In the genomic region with DNA sequence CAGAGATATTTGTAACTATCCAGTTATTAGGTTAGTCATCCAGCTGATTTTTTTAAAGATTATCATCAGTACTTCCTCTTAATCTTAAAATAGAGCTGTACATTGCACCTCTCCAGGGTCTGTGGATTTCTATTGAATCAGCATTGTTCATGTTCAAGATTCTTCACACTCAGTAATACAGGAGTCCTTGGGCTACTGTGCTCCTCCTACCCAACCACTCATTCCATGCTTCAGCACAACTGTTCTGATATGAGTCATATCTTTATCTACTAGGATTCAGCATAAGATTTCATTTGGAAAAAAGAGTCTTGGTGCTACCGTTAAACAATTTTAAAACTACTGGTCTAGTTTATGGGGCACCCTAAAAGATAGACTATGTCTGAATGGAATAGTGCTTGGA, we compare ENCODE assay signal across 21 cellular contexts.
A peak's percentile ranks its signal among the peaks of the same experiment; 100 is the strongest.
DNase-seq lines count a peak whose midpoint lies in the region; ATAC-seq, FAIRE-seq and TF ChIP-seq lines count a peak whose summit lies in the region.
"Had no signal": no experiment of that assay in that cellular context is flagged by ENCODE, and none has a peak within 500 bp of the region (broad histone marks: within the 10 kb centered on the region; RNA-seq: fewer than 3 reads in every experiment).

No MANE protein-coding gene starts in this region.

- no peaks in the 10 kb centered on the region for H3K9me3 ChIP-seq in AG04450 (ENCODE audit: control insufficient read depth, insufficient read depth, low read length)
- H3K9me3 ChIP-seq: ascending aorta, transverse colon had no signal

- H3K27ac ChIP-seq in AG04450 (ENCODE audit: low read depth, low read length): no peak overlapping the region
- H3K27ac ChIP-seq: ascending aorta, KMS-11, transverse colon had no signal

- CTCF ChIA-PET in AG04450 (lab: Charles Lee): no interaction called here

- H3K4me3 ChIP-seq in AG04450 (ENCODE audit: low read depth, low read length) (no peak overlapping the region), kidney epithelial cell (ENCODE audit: low read depth, low read length) (no peak overlapping the region)
- H3K4me3 ChIP-seq: ascending aorta; BLaER1 treated with 17β-estradiol and CSF1 and Interleukin-3, amounts not matched to agents 10 nM and 100 nM; transverse colon had no signal

- FAIRE-seq in H54 (lab: Jason Lieb, UNC): peak; percentile 99
- FAIRE-seq: GM12892 had no signal

- H3K36me3 ChIP-seq in kidney epithelial cell (ENCODE audit: control insufficient read depth, insufficient read depth, low read length): no peaks in the 10 kb centered on the region
- H3K36me3 ChIP-seq: ascending aorta; BLaER1 treated with 17β-estradiol and CSF1 and Interleukin-3, amounts not matched to agents 10 nM and 100 nM; transverse colon had no signal

- DNase-seq in AG04450 (ENCODE audit: low read depth, low spot score): peak; percentile 16
- DNase-seq in H54 (ENCODE audit: insufficient read length, low spot score): peak; percentile 35
- DNase-seq in amniotic stem cell (lab: John Stamatoyannopoulos, UW): peak; percentile 4
- DNase-seq in kidney epithelial cell (ENCODE audit: low read depth): peak; percentile 28
- no peak for DNase-seq in NCI-H2081 treated with DMSO at 0.1 percent for 48 hours (lab: John Stamatoyannopoulos, UW)
- DNase-seq in NCI-H1417 treated with DMSO at 0.1 percent for 48 hours (lab: John Stamatoyannopoulos, UW): no peak
- no peak for DNase-seq in NCI-H1436 treated with DMSO at 0.1 percent for 48 hours (lab: John Stamatoyannopoulos, UW)
- DNase-seq: activated CD4-positive, alpha-beta memory T cell treated with anti-CD3 and anti-CD28 coated beads for 36 hours; effector CD8-positive, alpha-beta T cell; left cardiac atrium; NCI-H1930; NCI-H82; SHP77 treated with DMSO at 0.1 percent for 48 hours; stimulated activated CD4-positive, alpha-beta T cell treated with anti-CD3 and anti-CD28 coated beads, Interleukin-2, amount 100 ng/mL, for 24 hours; T1000; transverse colon had no signal

- H3K27me3 ChIP-seq in AG04450 (ENCODE audit: control insufficient read depth, insufficient read depth, low read length): no peaks in the 10 kb centered on the region
- no peaks in the 10 kb centered on the region for H3K27me3 ChIP-seq in kidney epithelial cell (ENCODE audit: control insufficient read depth, insufficient read depth, low read length)
- H3K27me3 ChIP-seq: ascending aorta; BLaER1 treated with 17β-estradiol and CSF1 and Interleukin-3, amounts not matched to agents 10 nM and 100 nM; transverse colon had no signal

- no peak for ATAC-seq in HG02571 (IDR thresholded peaks at IDR 0.05; ENCODE audit: unreplicated experiment)

- no peak for TF ChIP-seq CTCF in AG04450 (IDR thresholded peaks at IDR 0.05; ENCODE audit: low read depth, low read length)
- TF ChIP-seq CTCF in kidney epithelial cell (IDR thresholded peaks at IDR 0.05; ENCODE audit: insufficient read depth, low read length, poor library complexity, severe bottlenecking): no peak

- POLR2A ChIA-PET in AG04450 (lab: Yijun Ruan, JAX): no interaction called here

- TF ChIP-seq POLR2A in H54 (IDR thresholded peaks at IDR 0.05; ENCODE audit: low read depth, low read length): no peak

Comparison
In these comparisons a context has a peak if more than half of its experiments do, and no peak if none do; other contexts are left out.
1. DNase-seq: peak in AG04450 (single experiment), H54 (single experiment), amniotic stem cell (single experiment) and kidney epithelial cell (single experiment); none in NCI-H2081 treated with DMSO at 0.1 percent for 48 hours (single experiment), NCI-H1417 treated with DMSO at 0.1 percent for 48 hours (single experiment) and NCI-H1436 treated with DMSO at 0.1 percent for 48 hours (single experiment).